Comparison of ENCODE assay signal across 8 cellular contexts in genomic region chr1:198157847-198158765, GRCh38. TPM values are rescaled to one million over a fixed set of nuclear protein-coding genes. Genes with fewer than 3 reads are reported as not detected.
DNase-seq lines count a peak whose midpoint lies in the region; ATAC-seq, FAIRE-seq and TF ChIP-seq lines count a peak whose summit lies in the region.

No MANE protein-coding gene starts in this region.

- H3K27ac Mint-ChIP-seq in T-helper 2 cell treated with Interferon-gamma antibody and Interleukin-4, amounts not matched to agents 5 μg/mL and 100 μg/mL, for 36 hours = peak overlapping the region; percentile 99
- H3K27ac Mint-ChIP-seq in osteocyte (ENCODE audit: unreplicated experiment) = peak overlapping the region; percentile 96

- no peaks in the 10 kb centered on the region for H3K9me3 ChIP-seq in HUES48 (ENCODE audit: control insufficient read depth, insufficient read depth, low read length)

- H3K27ac ChIP-seq in HUES48 (ENCODE audit: low read depth, low read length) = peak overlapping the region; percentile 94

- H3K36me3 Mint-ChIP-seq in T-helper 2 cell treated with Interferon-gamma antibody and Interleukin-4, amounts not matched to agents 5 μg/mL and 100 μg/mL, for 36 hours (ENCODE audit: low read depth) = peaks cover 3% of the 10 kb centered on the region
- no peaks in the 10 kb centered on the region for H3K36me3 Mint-ChIP-seq in osteocyte (ENCODE audit: unreplicated experiment)

- peak overlapping the region; percentile 97 for H3K4me3 ChIP-seq in HUES48 (ENCODE audit: low read depth, low read length)

- no peak; the same call in 1 of the 2 replicates for TF ChIP-seq POLR2A in H54 (IDR thresholded peaks at IDR 0.05; ENCODE audit: low read depth, low read length)

- peak overlapping the region; percentile 53 for H3K9ac ChIP-seq in HUES48 (ENCODE audit: low read depth, low read length)

- no peaks in the 10 kb centered on the region for H3K36me3 ChIP-seq in HUES48 (ENCODE audit: control insufficient read depth, insufficient read depth, low read length)

- ATAC-seq in GM21528 (IDR thresholded peaks at IDR 0.05; ENCODE audit: low FRiP score, unreplicated experiment) (no peak), GM19035 (IDR thresholded peaks at IDR 0.05; ENCODE audit: unreplicated experiment) (no peak)

- no peaks in the 10 kb centered on the region for H3K27me3 ChIP-seq in HUES48 (ENCODE audit: control insufficient read depth, insufficient read depth, low read length)

- peak; percentile 37 for DNase-seq in Daoy (ENCODE audit: low read depth)
- no peak for DNase-seq in T-helper 2 cell treated with Interferon-gamma antibody and Interleukin-4, amounts not matched to agents 5 μg/mL and 100 μg/mL, for 36 hours (ENCODE audit: low spot score)
- peak; percentile 32 for DNase-seq in fibroblast of gingiva (ENCODE audit: low read depth)
- DNase-seq in osteocyte (ENCODE audit: extremely low spot score, unreplicated experiment) = no peak
- no peak for DNase-seq in H54 (ENCODE audit: insufficient read length, low spot score)

- TF ChIP-seq CTCF in osteocyte (IDR thresholded peaks at IDR 0.05) = no peak

- no peaks in the 10 kb centered on the region for H3K9me3 Mint-ChIP-seq in T-helper 2 cell treated with Interferon-gamma antibody and Interleukin-4, amounts not matched to agents 5 μg/mL and 100 μg/mL, for 36 hours
- H3K9me3 Mint-ChIP-seq in osteocyte (ENCODE audit: unreplicated experiment) = no peaks in the 10 kb centered on the region

- H3K4me1 ChIP-seq in HUES48 (ENCODE audit: control insufficient read depth, insufficient read depth, low read length) = peaks cover 30% of the 10 kb centered on the region

- peak overlapping the region; percentile 100 for H3K4me3 Mint-ChIP-seq in T-helper 2 cell treated with Interferon-gamma antibody and Interleukin-4, amounts not matched to agents 5 μg/mL and 100 μg/mL, for 36 hours
- H3K4me3 Mint-ChIP-seq in osteocyte (ENCODE audit: unreplicated experiment) = peak overlapping the region; percentile 95

- H3K4me1 Mint-ChIP-seq in T-helper 2 cell treated with Interferon-gamma antibody and Interleukin-4, amounts not matched to agents 5 μg/mL and 100 μg/mL, for 36 hours (ENCODE audit: low read depth) = peaks cover 41% of the 10 kb centered on the region
- H3K4me1 Mint-ChIP-seq in osteocyte (ENCODE audit: unreplicated experiment) = peaks cover 63% of the 10 kb centered on the region

- FAIRE-seq in H54 (lab: Jason Lieb, UNC) = no peak

- no peaks in the 10 kb centered on the region for H3K27me3 Mint-ChIP-seq in T-helper 2 cell treated with Interferon-gamma antibody and Interleukin-4, amounts not matched to agents 5 μg/mL and 100 μg/mL, for 36 hours (ENCODE audit: low read depth)
- no peaks in the 10 kb centered on the region for H3K27me3 Mint-ChIP-seq in osteocyte (ENCODE audit: unreplicated experiment)

RNA-seq across cellular contexts. Expression of gene NEK7, which starts 1.3 kb away (rescaled TPM):
- total RNA-seq in Daoy (2014; rRNA removed; shearing (Covaris generic)) = 46.1 and 59.3 TPM in 2 replicates
- total RNA-seq in osteocyte = 55.7 and 61.6 TPM in 2 replicates

Comparison
In these comparisons a context has a peak if more than half of its experiments do, and no peak if none do; other contexts are left out.
1. DNase-seq: peak in Daoy (single experiment) and fibroblast of gingiva (single experiment); none in T-helper 2 cell treated with Interferon-gamma antibody and Interleukin-4, amounts not matched to agents 5 μg/mL and 100 μg/mL, for 36 hours (single experiment), osteocyte (single experiment) and H54 (single experiment).